2 cellular contexts compared by ENCODE assay signal in genomic region chr19:53136432-53136831, GRCh38.
TF ChIP-seq lines count a peak whose summit lies in the region.

No MANE protein-coding gene starts in this region.

TF ChIP-seq in HepG2, 621 proteins besides CTCF, POLR2A, EP300 and RAD21:
- TF ChIP-seq ZNF451 (CRISPR knock-in tag; IDR thresholded peaks at IDR 0.05): no peak
- TF ChIP-seq GMEB2 (CRISPR knock-in tag; IDR thresholded peaks at IDR 0.05; ENCODE audit: low read depth): no peak
- 0 out of 2 replicates have a peak, but pooled peaks have one; percentile 29 for TF ChIP-seq CEBPB (IDR thresholded peaks at IDR 0.05; ENCODE audit: borderline replicate concordance, low read depth, low read length)
- TF ChIP-seq ZNF672 (CRISPR knock-in tag; IDR thresholded peaks at IDR 0.05): no peak
TF ChIP-seq in HepG2: peak in this region for 1.

TF ChIP-seq in endothelial cell of umbilical vein, 7 proteins besides CTCF, POLR2A, EP300 and RAD21:
- TF ChIP-seq MYC (IDR thresholded peaks at IDR 0.05; ENCODE audit: low read depth, low read length): no peak
- no peak for TF ChIP-seq POLR2AphosphoS5 (IDR thresholded peaks at IDR 0.05; ENCODE audit: insufficient read depth, low read depth, low read length)
